In genomic region chr15:73851679-73852078, GRCh38 we compare ENCODE assay signal across 8 cellular contexts. TPM values are rescaled to one million over a fixed set of nuclear protein-coding genes. Genes with fewer than 3 reads are reported as not detected.
DNase-seq lines count a peak whose midpoint lies in the region; ATAC-seq and TF ChIP-seq lines count a peak whose summit lies in the region.

No MANE protein-coding gene starts in this region.

- no peaks in the 10 kb centered on the region for H3K9me3 Mint-ChIP-seq in activated CD8-positive, alpha-beta T cell treated with anti-CD3 and anti-CD28 coated beads for 36 hours

- ATAC-seq in activated CD8-positive, alpha-beta T cell treated with anti-CD3 and anti-CD28 coated beads for 36 hours: no peak
- ATAC-seq in HG03175 (IDR thresholded peaks at IDR 0.05; ENCODE audit: unreplicated experiment) (no peak), HG03095 (IDR thresholded peaks at IDR 0.05; ENCODE audit: unreplicated experiment) (no peak)

- CTCF ChIA-PET in activated CD8-positive, alpha-beta T cell treated with anti-CD3 and anti-CD28 coated beads for 36 hours (lab: Charles Lee): no interaction called here

- H3K27ac Mint-ChIP-seq in activated CD8-positive, alpha-beta T cell treated with anti-CD3 and anti-CD28 coated beads for 36 hours: no peak overlapping the region

- intact Hi-C loops in activated CD8-positive, alpha-beta T cell treated with anti-CD3 and anti-CD28 coated beads for 36 hours (cut with micrococcal nuclease): no loop called here

- no peaks in the 10 kb centered on the region for H3K36me3 Mint-ChIP-seq in activated CD8-positive, alpha-beta T cell treated with anti-CD3 and anti-CD28 coated beads for 36 hours (ENCODE audit: low read depth)

- no peaks in the 10 kb centered on the region for H3K4me1 Mint-ChIP-seq in activated CD8-positive, alpha-beta T cell treated with anti-CD3 and anti-CD28 coated beads for 36 hours (ENCODE audit: low read depth)

- TF ChIP-seq CTCF in activated CD8-positive, alpha-beta T cell treated with anti-CD3 and anti-CD28 coated beads for 36 hours (IDR thresholded peaks at IDR 0.05): no peak

- H3K27me3 Mint-ChIP-seq in activated CD8-positive, alpha-beta T cell treated with anti-CD3 and anti-CD28 coated beads for 36 hours: peaks cover 15% of the 10 kb centered on the region

- H3K4me3 Mint-ChIP-seq in activated CD8-positive, alpha-beta T cell treated with anti-CD3 and anti-CD28 coated beads for 36 hours: no peak overlapping the region

- DNase-seq in AML-193 (lab: John Stamatoyannopoulos, UW) (peak; percentile 20 to 22), HUDEP-2 (lab: John Stamatoyannopoulos, UW; ENCODE audit: unreplicated experiment in 76 of 76) (peak in 48 of 76 experiments; percentile 3 to 57 (median 24)), foreskin melanocyte (peak; percentile 19), NCI-H2196 treated with DMSO at 0.1 percent for 48 hours (lab: John Stamatoyannopoulos, UW; ENCODE audit: unreplicated experiment) (no peak)
- peak; percentile 66 for DNase-seq in activated CD8-positive, alpha-beta T cell treated with anti-CD3 and anti-CD28 coated beads for 36 hours
- peak; percentile 64 for DNase-seq in stimulated activated CD8-positive, alpha-beta memory T cell treated with anti-CD3 and anti-CD28 coated beads, Interleukin-4, amount 100 ng/mL, for 48 hours

- POLR2A ChIA-PET in activated CD8-positive, alpha-beta T cell treated with anti-CD3 and anti-CD28 coated beads for 36 hours (lab: Charles Lee): no interaction called here

RNA-seq across cellular contexts. Expression of gene TBC1D21, which starts 21.7 kb away (rescaled TPM):
- total RNA-seq in activated CD8-positive, alpha-beta T cell treated with anti-CD3 and anti-CD28 coated beads for 36 hours: not detected
